20 cellular contexts compared by ENCODE assay signal in the genomic region with DNA sequence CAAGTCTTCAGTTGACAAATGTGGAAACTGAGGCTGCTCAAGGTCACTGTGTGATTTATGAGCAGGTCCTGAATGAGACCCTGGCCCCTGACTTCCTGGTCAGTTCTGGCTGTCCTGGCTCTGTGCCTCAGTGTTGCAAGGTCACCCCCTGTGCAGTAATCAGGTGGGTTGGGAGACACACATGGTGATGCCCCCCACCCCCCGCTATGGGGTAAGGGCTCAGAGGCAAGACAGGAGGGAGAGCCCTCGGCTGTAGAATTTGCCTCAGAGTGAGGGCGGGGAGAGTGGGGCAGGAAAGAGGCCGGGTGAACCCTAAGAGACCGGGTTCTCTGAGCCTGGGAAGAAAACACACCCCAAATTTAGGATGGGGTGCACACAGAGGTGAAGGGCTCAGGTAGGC.
A peak's percentile ranks its signal among the peaks of the same experiment; 100 is the strongest.
DNase-seq lines count a peak whose midpoint lies in the region; ATAC-seq, FAIRE-seq and TF ChIP-seq lines count a peak whose summit lies in the region.
"Had no signal": no experiment of that assay in that cellular context is flagged by ENCODE, and none has a peak within 500 bp of the region (broad histone marks: within the 10 kb centered on the region; RNA-seq: fewer than 3 reads in every experiment).

No MANE protein-coding gene starts in this region.

- no peak overlapping the region for H2AFZ ChIP-seq in SU-DHL-6 (ENCODE audit: low read depth, low read length, severe bottlenecking)
- H2AFZ ChIP-seq in MM.1S (ENCODE audit: low read length): no peak overlapping the region

- 83 to 88% methylated on average over 1 to 5 of the region's 5 CpGs for WGBS in endodermal cell (ENCODE audit: insufficient coverage in 1 of 2, insufficient read length in 1 of 2), 2 experiments

- no peak for DNase-seq in GM18507 (ENCODE audit: extremely low spot score, insufficient read length, low read depth)
- DNase-seq in NCI-H69 (lab: John Stamatoyannopoulos, UW): peak; percentile 88
- DNase-seq in MM.1S: no peak
- no peak for DNase-seq in endodermal cell
- DNase-seq in NCI-H2171 (lab: John Stamatoyannopoulos, UW): no peak
- DNase-seq: C1 segment of cervical spinal cord; Calu3; CD4-positive, alpha-beta memory T cell; GDM1; GOT3; HFFc6 had no signal

- peak; percentile 36 for FAIRE-seq in GM18507 (lab: Jason Lieb, UNC)
- FAIRE-seq: A204.1, GM12878, H54 had no signal

- H3F3A ChIP-seq in SU-DHL-6 (ENCODE audit: insufficient read depth) (peaks cover 46% of the 10 kb centered on the region), MM.1S (ENCODE audit: insufficient read depth, low read length) (no peaks in the 10 kb centered on the region)

- H3K27me3 ChIP-seq in BLaER1 (no peaks in the 10 kb centered on the region), SU-DHL-6 (ENCODE audit: low read length) (no peaks in the 10 kb centered on the region), MM.1S (replicated peaks; ENCODE audit: insufficient read depth, low read length) (peaks cover 35% of the 10 kb centered on the region; the same call in 1 of the 2 replicates), endodermal cell (ENCODE audit: control insufficient read depth, insufficient read depth, low read length, poor library complexity, severe bottlenecking) (no peaks in the 10 kb centered on the region)

- H3K9me2 ChIP-seq in SU-DHL-6 (replicated peaks; ENCODE audit: insufficient read depth, low read length): no peaks in the 10 kb centered on the region
- no peaks in the 10 kb centered on the region for H3K9me2 ChIP-seq in MM.1S (replicated peaks; ENCODE audit: insufficient read depth, low read length)

- no peaks in the 10 kb centered on the region for H3K36me3 Mint-ChIP-seq in endodermal cell (ENCODE audit: low read depth)
- H3K36me3 Mint-ChIP-seq: CD4-positive, alpha-beta memory T cell had no signal

- H3K4me3 Mint-ChIP-seq in endodermal cell: no peak overlapping the region
- H3K4me3 Mint-ChIP-seq: B cell; CD4-positive, alpha-beta memory T cell; HFFc6 had no signal

- TF ChIP-seq CTCF in SU-DHL-6 (IDR thresholded peaks at IDR 0.05; ENCODE audit: insufficient read depth, low read length, poor library complexity, severe bottlenecking): no peak
- TF ChIP-seq CTCF in MM.1S (IDR thresholded peaks at IDR 0.05; ENCODE audit: low read length): no peak
- TF ChIP-seq CTCF in endodermal cell (conservative IDR thresholded peaks at IDR 0.05): no peak

- no peak for ATAC-seq in GM21529 (IDR thresholded peaks at IDR 0.05; ENCODE audit: unreplicated experiment)
- ATAC-seq: GM12878 had no signal

- H3K4me3 ChIP-seq in BLaER1 (no peak overlapping the region), SU-DHL-6 (ENCODE audit: insufficient read depth, low read length, poor library complexity, severe bottlenecking) (peak overlapping the region; percentile 25), MM.1S (ENCODE audit: low read length) (no peak overlapping the region), endodermal cell (ENCODE audit: low read length) (no peak overlapping the region)
- H3K4me3 ChIP-seq: GM12878, HAP-1 had no signal

- peaks cover 27% of the 10 kb centered on the region for H3K4me1 Mint-ChIP-seq in endodermal cell
- H3K4me1 Mint-ChIP-seq: CD4-positive, alpha-beta memory T cell had no signal

- H3K79me2 ChIP-seq in SU-DHL-6 (ENCODE audit: insufficient read depth, low read length) (peaks cover 36% of the 10 kb centered on the region), MM.1S (ENCODE audit: low read length) (no peaks in the 10 kb centered on the region)

- H3K36me3 ChIP-seq in BLaER1 (no peaks in the 10 kb centered on the region), SU-DHL-6 (ENCODE audit: low read length) (no peaks in the 10 kb centered on the region), MM.1S (replicated peaks; ENCODE audit: insufficient read depth, low read length) (no peaks in the 10 kb centered on the region), endodermal cell (ENCODE audit: control insufficient read depth, insufficient read depth, low read length) (no peaks in the 10 kb centered on the region)
- H3K36me3 ChIP-seq: HAP-1 had no signal

- H3K27me3 Mint-ChIP-seq in endodermal cell (ENCODE audit: insufficient read depth): peaks cover 5% of the 10 kb centered on the region

- H3K4me1 ChIP-seq in BLaER1 (peaks cover 27% of the 10 kb centered on the region), MM.1S (ENCODE audit: low read length) (no peaks in the 10 kb centered on the region), endodermal cell (ENCODE audit: control insufficient read depth, insufficient read depth, low read length) (peaks cover 5% of the 10 kb centered on the region)
- H3K4me1 ChIP-seq: HAP-1 had no signal

- H3K27ac Mint-ChIP-seq in endodermal cell: no peak overlapping the region
- H3K27ac Mint-ChIP-seq: B cell; CD4-positive, alpha-beta memory T cell; HFFc6 had no signal

- H3K4me2 ChIP-seq in BLaER1: peak overlapping the region; percentile 53
- H3K4me2 ChIP-seq in SU-DHL-6 (ENCODE audit: low read depth, low read length, poor library complexity, severe bottlenecking): peak overlapping the region; percentile 91
- H3K4me2 ChIP-seq in MM.1S (ENCODE audit: low read depth, low read length): no peak overlapping the region

- no peaks in the 10 kb centered on the region for H4K20me1 ChIP-seq in BLaER1
- 0 out of 2 replicates have a peak, but pooled peaks cover 4% of the 10 kb centered on the region for H4K20me1 ChIP-seq in SU-DHL-6 (ENCODE audit: low read depth, low read length)
- no peaks in the 10 kb centered on the region for H4K20me1 ChIP-seq in MM.1S (ENCODE audit: insufficient read depth, low read length)

- H3K9me3 ChIP-seq in BLaER1 (no peaks in the 10 kb centered on the region), SU-DHL-6 (ENCODE audit: insufficient read depth, low read length) (no peaks in the 10 kb centered on the region), MM.1S (replicated peaks; ENCODE audit: insufficient read depth, low read length) (no peaks in the 10 kb centered on the region), endodermal cell (ENCODE audit: control insufficient read depth, low read length) (no peaks in the 10 kb centered on the region)
- H3K9me3 ChIP-seq: HAP-1 had no signal

- no peak overlapping the region for H3K27ac ChIP-seq in BLaER1
- peak overlapping the region; percentile 99 for H3K27ac ChIP-seq in SU-DHL-6 (ENCODE audit: low read depth, low read length)
- no peak overlapping the region for H3K27ac ChIP-seq in MM.1S (ENCODE audit: low read length)
- H3K27ac ChIP-seq in endodermal cell (ENCODE audit: low read depth, low read length): no peak overlapping the region
- H3K27ac ChIP-seq: 22Rv1 had no signal

- H3K9me3 Mint-ChIP-seq in endodermal cell: no peaks in the 10 kb centered on the region
- H3K9me3 Mint-ChIP-seq: HFFc6 had no signal

- no peak overlapping the region for H3K9ac ChIP-seq in BLaER1
- H3K9ac ChIP-seq in SU-DHL-6 (ENCODE audit: low read length): peak overlapping the region; percentile 70
- H3K9ac ChIP-seq in MM.1S (ENCODE audit: low read length): no peak overlapping the region
- H3K9ac ChIP-seq in endodermal cell (ENCODE audit: extremely low read depth, low read length, poor library complexity, severe bottlenecking): no peak overlapping the region
